Comparison of ENCODE assay signal across 27 cellular contexts in genomic region chr2:61021228-61021660, GRCh38. TPM values are rescaled to one million over a fixed set of nuclear protein-coding genes. Genes with fewer than 3 reads are reported as not detected.
DNase-seq lines count a peak whose midpoint lies in the region; ATAC-seq, FAIRE-seq and TF ChIP-seq lines count a peak whose summit lies in the region.
"Had no signal": no experiment of that assay in that cellular context is flagged by ENCODE, and none has a peak within 500 bp of the region (broad histone marks: within the 10 kb centered on the region; RNA-seq: fewer than 3 reads in every experiment).

No MANE protein-coding gene starts in this region.

- no peaks in the 10 kb centered on the region for H3K9me2 ChIP-seq in Loucy (replicated peaks; ENCODE audit: low read depth, low read length)

- no peaks in the 10 kb centered on the region for H3K27me3 ChIP-seq in Loucy (ENCODE audit: insufficient read depth, low read length, poor library complexity, severe bottlenecking)
- H3K27me3 ChIP-seq in K562 (ENCODE audit: control insufficient read depth in 2 of 2, insufficient read depth in 2 of 2, low read length in 2 of 2) = no peaks in the 10 kb centered on the region
- no peaks in the 10 kb centered on the region for H3K27me3 ChIP-seq in neuronal stem cell (ENCODE audit: control insufficient read depth in 3 of 3, insufficient read depth in 3 of 3, low read depth in 1 of 3, low read length in 3 of 3)
- H3K27me3 ChIP-seq: BE2C, BLaER1 had no signal

- H4K8ac ChIP-seq in neuronal stem cell (ENCODE audit: low read depth, low read length) = peak overlapping the region; percentile 43

- FAIRE-seq in K562 (lab: Jason Lieb, UNC) = no peak
- FAIRE-seq: A204.1, GM12878, GM12892, GM18507, GM19239 had no signal

- H2BK120ac ChIP-seq in neuronal stem cell (ENCODE audit: low read depth, low read length) = no peak overlapping the region

- no peak for TF ChIP-seq POLR2A in K562 (conservative IDR thresholded peaks at IDR 0.05)

- H3K9me3 ChIP-seq in Loucy (ENCODE audit: insufficient read depth, low read depth, low read length) (no peaks in the 10 kb centered on the region), K562 (replicated peaks; ENCODE audit: control insufficient read depth, insufficient read depth, low read depth, low read length) (no peaks in the 10 kb centered on the region), neuronal stem cell (replicated peaks in 1 of 2; ENCODE audit: control insufficient read depth in 2 of 2, insufficient read depth in 1 of 2, low read depth in 1 of 2, low read length in 2 of 2) (peaks cover 0 to 8% of the 10 kb centered on the region in 2 donors)
- H3K9me3 ChIP-seq: BE2C had no signal

- H2AFZ ChIP-seq in Loucy (ENCODE audit: low read length) (no peak overlapping the region), K562 (ENCODE audit: low read depth, low read length) (no peak overlapping the region), neuronal stem cell (ENCODE audit: low read length) (no peak overlapping the region)

- H3K9me1 ChIP-seq in K562 (ENCODE audit: control insufficient read depth, insufficient read depth, low read length) = no peaks in the 10 kb centered on the region

- H4K91ac ChIP-seq in neuronal stem cell (ENCODE audit: low read depth, low read length, poor library complexity) = no peak overlapping the region

- H3K23ac ChIP-seq in neuronal stem cell (ENCODE audit: low read depth, low read length, poor library complexity) = no peak overlapping the region

- H3K14ac ChIP-seq in neuronal stem cell (ENCODE audit: low read length) = no peak overlapping the region

- no peak for TF ChIP-seq RAD21 in K562 (CRISPR knock-in tag; conservative IDR thresholded peaks at IDR 0.05 in 1 of 2, IDR thresholded peaks at IDR 0.05 in 1 of 2)

- no peak overlapping the region for H2BK15ac ChIP-seq in neuronal stem cell (ENCODE audit: low read length)

- CTCF ChIA-PET in K562 (lab: Yijun Ruan, JAX; ENCODE audit: low intra/inter-chr PET ratio) = no interaction called here

- H3K27ac ChIP-seq in K562 (ENCODE audit: extremely low read depth, low read depth, low read length) (no peak overlapping the region), neuronal stem cell (replicated peaks; ENCODE audit: low read length) (no peak overlapping the region)
- H3K27ac ChIP-seq: BLaER1 had no signal

- no peak for TF ChIP-seq CTCF in Loucy (conservative IDR thresholded peaks at IDR 0.05; ENCODE audit: low read length)
- TF ChIP-seq CTCF in K562 (IDR thresholded peaks at IDR 0.05 in 2 of 3, conservative IDR thresholded peaks at IDR 0.05 in 1 of 3; ENCODE audit: insufficient read depth in 2 of 3, low read depth in 1 of 3, low read length in 3 of 3) = no peak

- no peak overlapping the region for H2AK5ac ChIP-seq in neuronal stem cell (ENCODE audit: low read depth, low read length)

- WGBS in K562 (ENCODE audit: insufficient coverage, low coverage, missing lambda C conversion rate) = 72% methylated on average over 6 of the region's 6 CpGs
- no CpG with 5 or more reads among the region's 6 CpGs for WGBS in neuronal stem cell (ENCODE audit: extremely low coverage in 2 of 2, insufficient read length in 2 of 2, insufficient replicate concordance in 1 of 2), 2 donors

- no peaks in the 10 kb centered on the region for H3F3A ChIP-seq in Loucy (ENCODE audit: low read depth)

- TF ChIP-seq EP300 in K562 (IDR thresholded peaks at IDR 0.05; ENCODE audit: low read length) = no peak

- H3K4me3 ChIP-seq in Loucy (ENCODE audit: low read length, poor library complexity, severe bottlenecking) (no peak overlapping the region), K562 (no peak overlapping the region), neuronal stem cell (ENCODE audit: low read length in 2 of 2) (no peak overlapping the region)
- H3K4me3 ChIP-seq: BLaER1, GM12878 had no signal

- H2BK5ac ChIP-seq in neuronal stem cell (ENCODE audit: low read length) = no peak overlapping the region

- no peak overlapping the region for H3K4ac ChIP-seq in neuronal stem cell (ENCODE audit: low read length)

- in situ Hi-C loops in K562 (cut with MboI) = no loop called here

- no TSS peak for BruUV-seq in K562 (replicated peaks; lab: Mats Ljungman, UMichigan)

- H3K36me3 ChIP-seq in Loucy (ENCODE audit: insufficient read depth, low read length) = peaks cover 6% of the 10 kb centered on the region; the same call in 1 of the 2 replicates
- H3K36me3 ChIP-seq in K562 (ENCODE audit: control insufficient read depth, insufficient read depth, low read length) = peaks cover 20% of the 10 kb centered on the region; the same call in 1 of the 3 replicates
- peaks cover 4 to 40% of the 10 kb centered on the region in 2 donors for H3K36me3 ChIP-seq in neuronal stem cell (replicated peaks in 1 of 2; ENCODE audit: control insufficient read depth in 2 of 2, insufficient read depth in 2 of 2, low read length in 2 of 2)
- H3K36me3 ChIP-seq: BE2C had no signal

- H4K20me1 ChIP-seq in Loucy (ENCODE audit: insufficient read depth, low read length, poor library complexity, severe bottlenecking) = peaks cover 42% of the 10 kb centered on the region
- H4K20me1 ChIP-seq in K562 (replicated peaks; ENCODE audit: control insufficient read depth, insufficient read depth, low read length) = no peaks in the 10 kb centered on the region

- H3K4me2 ChIP-seq in Loucy (ENCODE audit: low read depth, low read length, poor library complexity, severe bottlenecking) (peak overlapping the region; percentile 99), K562 (ENCODE audit: insufficient read depth, low read length) (no peak overlapping the region), neuronal stem cell (ENCODE audit: insufficient read depth, low read length, poor library complexity, severe bottlenecking) (no peak overlapping the region)
- H3K4me2 ChIP-seq: BLaER1 had no signal

- H3K9ac ChIP-seq in Loucy (ENCODE audit: low read depth, low read length, poor library complexity, severe bottlenecking) (no peak overlapping the region), K562 (ENCODE audit: insufficient read depth in 1 of 2, low read depth in 2 of 2, low read length in 2 of 2) (no peak overlapping the region), neuronal stem cell (ENCODE audit: low read depth, low read length, poor library complexity) (no peak overlapping the region)
- H3K9ac ChIP-seq: BLaER1 had no signal

- POLR2A ChIA-PET in K562 (lab: Yijun Ruan, JAX) = interaction anchor here (1.0 to 1.1 kb wide), 2 partner anchors 17 to 118 kb away, joined by 3 to 4 read pairs; no protein-coding TSS in a partner anchor

- ATAC-seq in K562 (no peak), left colon (no peak)
- ATAC-seq: GM12878 had no signal

- H3K18ac ChIP-seq in neuronal stem cell (ENCODE audit: low read length) = no peak overlapping the region

- H3K79me2 ChIP-seq in Loucy (ENCODE audit: insufficient read depth, low read length) (peaks cover 91% of the 10 kb centered on the region), K562 (ENCODE audit: control insufficient read depth, insufficient read depth, low read length) (peaks cover 60% of the 10 kb centered on the region)

- peak overlapping the region; percentile 41 for H2BK12ac ChIP-seq in neuronal stem cell (ENCODE audit: low read length)

- no peak for DNase-seq in K562 (ENCODE audit: extremely low read depth in 1 of 4, low spot score in 3 of 4)
- no peak for DNase-seq in neuronal stem cell (ENCODE audit: low spot score)
- no peak for DNase-seq in NCI-H2196 treated with DMSO at 0.1 percent for 48 hours (lab: John Stamatoyannopoulos, UW; ENCODE audit: unreplicated experiment)
- DNase-seq in left colon = no peak
- DNase-seq in kidney glomerular epithelial cell (lab: John Stamatoyannopoulos, UW) = no peak
- DNase-seq: 8988T; ACHN; BE2C; C1 segment of cervical spinal cord; CD4-positive, alpha-beta memory T cell; CD4-positive, CD25-positive, alpha-beta regulatory T cell; CD8-positive, alpha-beta memory T cell; COR-L47; DMS 273 treated with DMSO at 0.1 percent for 48 hours; DMS153; DMS53; DMS79; DND-41; EL; GDM1 had no signal

- H3K4me1 ChIP-seq in Loucy (ENCODE audit: insufficient read depth, low read length, poor library complexity, severe bottlenecking) (peaks cover 20% of the 10 kb centered on the region), K562 (replicated peaks in 1 of 2; ENCODE audit: control insufficient read depth in 2 of 2, insufficient read depth in 2 of 2, low read length in 2 of 2) (peaks cover 0 to 4% of the 10 kb centered on the region in 2 experiments; a peak in 2 of 5 replicates), neuronal stem cell (ENCODE audit: control insufficient read depth in 2 of 2, insufficient read depth in 1 of 2, low read depth in 1 of 2, low read length in 2 of 2) (no peaks in the 10 kb centered on the region)
- H3K4me1 ChIP-seq: BE2C had no signal

- intact Hi-C loops in K562 (cut with micrococcal nuclease) (no loop called here), left colon (cut with DNase I, micrococcal nuclease) (no loop called here)

- peaks cover 9% of the 10 kb centered on the region for H3K79me1 ChIP-seq in neuronal stem cell (ENCODE audit: low read depth, low read length)

RNA-seq across cellular contexts. Expression of gene PUS10, which starts 3.2 kb away (rescaled TPM):
- 9.4 and 20.5 TPM in 2 replicates for total RNA-seq in K562 (2011; cell fraction: chromatin; rRNA removed; ENCODE audit: low replicate concordance)
- 5.3 and 6.7 TPM in 2 replicates for total RNA-seq in K562 (2011; cell fraction: nucleolus; rRNA removed)
- total RNA-seq in K562 (2011; cell fraction: nucleoplasm; rRNA removed) = 9.1 and 12.9 TPM in 2 replicates
- total RNA-seq in K562 (2014; rRNA removed) = 5.0 and 7.3 TPM in 2 replicates
- 10.7 and 11.9 TPM in 2 replicates for total RNA-seq in K562 (2014; rRNA removed; fragmentation: Illumina TruSeq; extraction: Trizol)
- 6.4 and 7.6 TPM in 2 replicates for total RNA-seq in K562 (2015; rRNA removed; fragmentation: Illumina TruSeq; extraction: Trizol)
- total RNA-seq in K562 (2021) = 6.6 TPM in 2 replicates
- 8.2 and 9.6 TPM in 2 replicates for polyA plus RNA-seq in K562 (2011; rRNA removed)
- 1.9 and 4.7 TPM in 2 replicates for polyA plus RNA-seq in K562 (2011; cell fraction: cytosol; rRNA removed)
- polyA plus RNA-seq in K562 (2011; cell fraction: nucleus; rRNA removed) = 5.1 and 9.7 TPM in 2 replicates
- polyA plus RNA-seq in K562 (2012) = 6.9 and 7.6 TPM in 2 replicates
- 8.0 and 9.7 TPM in 2 replicates for polyA plus RNA-seq in K562 (2014; fragmentation: Illumina TruSeq; extraction: Trizol)
- polyA plus RNA-seq in K562 (2014; fragmentation: Nextera tagmentation; extraction: Ambion mirVana) = 10 to 100 TPM in 1 of 2 experiments, 1 to 10 TPM in 1; 7.3 to 10.1 TPM
- 5.0 and 5.1 TPM in 2 replicates for polyA plus RNA-seq in K562 (2014; rRNA removed)
- polyA minus RNA-seq in K562 (2011; rRNA and poly(A)+ RNA removed) = 12.3 and 15.1 TPM in 2 replicates
- polyA minus RNA-seq in K562 (2011; cell fraction: cytosol; rRNA and poly(A)+ RNA removed) = 3.1 and 4.1 TPM in 2 replicates
- polyA minus RNA-seq in K562 (2011; cell fraction: nucleus; rRNA and poly(A)+ RNA removed) = 7.4 and 14.7 TPM in 2 replicates
- polyA plus RNA-seq in neuronal stem cell (2013, experiment 1 of 2) = 2.6 TPM
- polyA plus RNA-seq in neuronal stem cell (2013, experiment 2 of 2) = 3.0 TPM
- total RNA-seq in left colon = 10 to 100 TPM in 1 of 2 donors, 1 to 10 TPM in 1; 9.1 to 11.2 TPM

RNA-seq across cellular contexts. Expression of gene PEX13, which starts 3.7 kb away (rescaled TPM):
- total RNA-seq in K562 (2011; cell fraction: chromatin; rRNA removed; ENCODE audit: low replicate concordance) = 34.5 and 49.1 TPM in 2 replicates
- 18.3 and 20.5 TPM in 2 replicates for total RNA-seq in K562 (2011; cell fraction: nucleolus; rRNA removed)
- total RNA-seq in K562 (2011; cell fraction: nucleoplasm; rRNA removed) = 33.4 and 55.4 TPM in 2 replicates
- 18.4 and 20.0 TPM in 2 replicates for total RNA-seq in K562 (2014; rRNA removed)
- 23.3 and 23.9 TPM in 2 replicates for total RNA-seq in K562 (2014; rRNA removed; fragmentation: Illumina TruSeq; extraction: Trizol)
- total RNA-seq in K562 (2015; rRNA removed; fragmentation: Illumina TruSeq; extraction: Trizol) = 21.5 TPM in 2 replicates
- total RNA-seq in K562 (2021) = 18.8 and 21.6 TPM in 2 replicates
- 25.7 and 27.8 TPM in 2 replicates for polyA plus RNA-seq in K562 (2011; rRNA removed)
- 17.6 and 22.4 TPM in 2 replicates for polyA plus RNA-seq in K562 (2011; cell fraction: cytosol; rRNA removed)
- polyA plus RNA-seq in K562 (2011; cell fraction: nucleus; rRNA removed) = 11.6 and 16.0 TPM in 2 replicates
- polyA plus RNA-seq in K562 (2012) = 11.5 and 15.0 TPM in 2 replicates
- 16.7 and 17.1 TPM in 2 replicates for polyA plus RNA-seq in K562 (2014; fragmentation: Illumina TruSeq; extraction: Trizol)
- polyA plus RNA-seq in K562 (2014; fragmentation: Nextera tagmentation; extraction: Ambion mirVana) = 1 to 10 TPM; 4.0 to 5.4 TPM
- 24.2 and 30.4 TPM in 2 replicates for polyA plus RNA-seq in K562 (2014; rRNA removed)
- 23.8 and 29.0 TPM in 2 replicates for polyA minus RNA-seq in K562 (2011; rRNA and poly(A)+ RNA removed)
- 10.9 and 11.3 TPM in 2 replicates for polyA minus RNA-seq in K562 (2011; cell fraction: cytosol; rRNA and poly(A)+ RNA removed)
- 16.2 and 28.7 TPM in 2 replicates for polyA minus RNA-seq in K562 (2011; cell fraction: nucleus; rRNA and poly(A)+ RNA removed)
- 19.8 TPM for polyA plus RNA-seq in neuronal stem cell (2013, experiment 1 of 2)
- 20.1 TPM for polyA plus RNA-seq in neuronal stem cell (2013, experiment 2 of 2)
- total RNA-seq in left colon = 10 to 100 TPM; 30.1 to 33.3 TPM

RNA-seq across cellular contexts. Expression of gene SANBR, which starts 44.4 kb away (rescaled TPM):
- total RNA-seq in K562 (2011; cell fraction: chromatin; rRNA removed; ENCODE audit: low replicate concordance) = 8.5 and 17.5 TPM in 2 replicates
- 5.8 TPM in 2 replicates for total RNA-seq in K562 (2011; cell fraction: nucleolus; rRNA removed)
- 6.5 and 13.1 TPM in 2 replicates for total RNA-seq in K562 (2011; cell fraction: nucleoplasm; rRNA removed)
- total RNA-seq in K562 (2014; rRNA removed) (4.1 and 5.7 TPM in 2 replicates), K562 (2014; rRNA removed; fragmentation: Illumina TruSeq; extraction: Trizol) (6.7 and 7.4 TPM in 2 replicates), K562 (2015; rRNA removed; fragmentation: Illumina TruSeq; extraction: Trizol) (5.4 and 7.7 TPM in 2 replicates), K562 (2021) (4.9 and 6.2 TPM in 2 replicates), left colon (10 to 100 TPM; 11.4 to 14.4 TPM)
- polyA plus RNA-seq in K562 (2011; rRNA removed) (6.6 and 6.9 TPM in 2 replicates), K562 (2014; fragmentation: Illumina TruSeq; extraction: Trizol) (5.1 and 6.3 TPM in 2 replicates), K562 (2014; fragmentation: Nextera tagmentation; extraction: Ambion mirVana) (1 to 10 TPM; 1.5 to 3.1 TPM), K562 (2014; rRNA removed) (4.5 and 5.3 TPM in 2 replicates)
- polyA plus RNA-seq in K562 (2011; cell fraction: cytosol; rRNA removed) = 2.0 and 3.8 TPM in 2 replicates
- 4.1 and 4.5 TPM in 2 replicates for polyA plus RNA-seq in K562 (2011; cell fraction: nucleus; rRNA removed)
- 4.6 and 6.6 TPM in 2 replicates for polyA plus RNA-seq in K562 (2012)
- 6.7 and 7.2 TPM in 2 replicates for polyA minus RNA-seq in K562 (2011; rRNA and poly(A)+ RNA removed)
- 3.7 and 4.2 TPM in 2 replicates for polyA minus RNA-seq in K562 (2011; cell fraction: cytosol; rRNA and poly(A)+ RNA removed)
- polyA minus RNA-seq in K562 (2011; cell fraction: nucleus; rRNA and poly(A)+ RNA removed) = 3.8 and 6.1 TPM in 2 replicates
- 17.0 TPM for polyA plus RNA-seq in neuronal stem cell (2013, experiment 1 of 2)
- 17.4 TPM for polyA plus RNA-seq in neuronal stem cell (2013, experiment 2 of 2)
